2 cellular contexts compared by ENCODE assay signal in the genomic region with DNA sequence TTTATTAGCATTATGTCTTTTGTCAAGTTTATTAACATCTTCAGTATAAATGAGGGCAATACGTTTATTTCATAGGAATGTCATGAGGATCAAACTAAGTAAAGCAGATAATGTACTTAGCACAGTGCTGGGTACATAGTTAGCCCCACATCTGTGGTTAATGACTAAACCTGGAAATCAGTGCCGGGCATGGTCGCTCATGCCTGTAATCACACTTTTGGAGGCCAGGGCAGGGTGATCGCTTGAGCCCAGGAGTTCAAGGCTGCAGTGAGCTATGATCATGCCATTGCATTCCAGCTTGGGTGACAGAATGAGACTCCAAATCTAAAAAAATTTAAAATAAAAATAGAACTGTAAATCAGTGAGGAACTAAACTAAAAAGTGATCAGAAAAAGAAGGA.
A peak's percentile ranks its signal among the peaks of the same experiment; 100 is the strongest.
TF ChIP-seq lines count a peak whose summit lies in the region.

No MANE protein-coding gene starts in this region.

TF ChIP-seq in GM12878, 131 proteins besides CTCF, POLR2A, EP300 and RAD21 (continued from another document):
- TF ChIP-seq, protein P1, sequence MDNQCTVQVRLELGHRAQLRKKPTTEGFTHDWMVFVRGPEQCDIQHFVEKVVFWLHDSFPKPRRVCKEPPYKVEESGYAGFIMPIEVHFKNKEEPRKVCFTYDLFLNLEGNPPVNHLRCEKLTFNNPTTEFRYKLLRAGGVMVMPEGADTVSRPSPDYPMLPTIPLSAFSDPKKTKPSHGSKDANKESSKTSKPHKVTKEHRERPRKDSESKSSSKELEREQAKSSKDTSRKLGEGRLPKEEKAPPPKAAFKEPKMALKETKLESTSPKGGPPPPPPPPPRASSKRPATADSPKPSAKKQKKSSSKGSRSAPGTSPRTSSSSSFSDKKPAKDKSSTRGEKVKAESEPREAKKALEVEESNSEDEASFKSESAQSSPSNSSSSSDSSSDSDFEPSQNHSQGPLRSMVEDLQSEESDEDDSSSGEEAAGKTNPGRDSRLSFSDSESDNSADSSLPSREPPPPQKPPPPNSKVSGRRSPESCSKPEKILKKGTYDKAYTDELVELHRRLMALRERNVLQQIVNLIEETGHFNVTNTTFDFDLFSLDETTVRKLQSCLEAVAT (IDR thresholded peaks at IDR 0.05), result no peak
- TF ChIP-seq, protein P2, sequence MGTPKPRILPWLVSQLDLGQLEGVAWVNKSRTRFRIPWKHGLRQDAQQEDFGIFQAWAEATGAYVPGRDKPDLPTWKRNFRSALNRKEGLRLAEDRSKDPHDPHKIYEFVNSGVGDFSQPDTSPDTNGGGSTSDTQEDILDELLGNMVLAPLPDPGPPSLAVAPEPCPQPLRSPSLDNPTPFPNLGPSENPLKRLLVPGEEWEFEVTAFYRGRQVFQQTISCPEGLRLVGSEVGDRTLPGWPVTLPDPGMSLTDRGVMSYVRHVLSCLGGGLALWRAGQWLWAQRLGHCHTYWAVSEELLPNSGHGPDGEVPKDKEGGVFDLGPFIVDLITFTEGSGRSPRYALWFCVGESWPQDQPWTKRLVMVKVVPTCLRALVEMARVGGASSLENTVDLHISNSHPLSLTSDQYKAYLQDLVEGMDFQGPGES (IDR thresholded peaks at IDR 0.05), result no peak
- TF ChIP-seq EED (IDR thresholded peaks at IDR 0.05; ENCODE audit: low read depth) (no peak), RUNX3 (IDR thresholded peaks at IDR 0.05; ENCODE audit: low read length) (0 out of 2 replicates have a peak, but pooled peaks have one; percentile 22)
TF ChIP-seq in GM12878: peak in this region for 1.

TF ChIP-seq in liver, 16 proteins besides CTCF, POLR2A, EP300 and RAD21 (continued from another document):
- TF ChIP-seq ATF3 (IDR thresholded peaks at IDR 0.05), result no peak
- TF ChIP-seq FOXA1 (IDR thresholded peaks at IDR 0.05), result no peak
- no peak for TF ChIP-seq FOXA2 (IDR thresholded peaks at IDR 0.05)
- TF ChIP-seq HNF4A (conservative IDR thresholded peaks at IDR 0.05), result peak in 1 of 2 donors; percentile 49
